Comparison of ENCODE assay signal across 28 cellular contexts in the genomic region with DNA sequence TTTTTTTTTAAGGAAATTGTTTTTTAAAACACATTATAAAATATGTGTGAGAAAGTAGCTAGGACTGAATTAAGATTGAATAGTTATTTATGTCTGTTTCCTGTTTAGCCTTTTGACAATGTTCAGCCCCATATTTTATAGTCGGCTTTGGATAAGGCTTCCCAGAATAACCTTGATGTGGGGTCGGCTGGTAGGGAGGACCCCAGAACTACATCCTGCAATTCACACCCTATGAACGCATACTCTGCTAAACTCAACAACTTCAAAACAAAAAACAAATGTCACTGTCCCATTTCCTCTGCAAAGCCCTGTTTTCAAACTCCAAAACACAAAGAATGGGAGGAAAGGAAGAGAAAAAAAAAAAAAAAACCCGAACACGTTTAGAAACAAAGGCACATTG.
DNase-seq lines count a peak whose midpoint lies in the region; ATAC-seq, FAIRE-seq and TF ChIP-seq lines count a peak whose summit lies in the region.
"Had no signal": no experiment of that assay in that cellular context is flagged by ENCODE, and none has a peak within 500 bp of the region (broad histone marks: within the 10 kb centered on the region; RNA-seq: fewer than 3 reads in every experiment).

No MANE protein-coding gene starts in this region.

- H3K9me1 ChIP-seq in endothelial cell of umbilical vein (replicated peaks; ENCODE audit: control insufficient read depth, extremely low read depth, insufficient read depth, low read length) = no peaks in the 10 kb centered on the region

- ATAC-seq in activated naive CD8-positive, alpha-beta T cell treated with anti-CD3 and anti-CD28 coated beads, Interleukin-2, amount 50 U/mL, for 24 hours = no peak
- ATAC-seq: GM12878 had no signal

- no peaks in the 10 kb centered on the region for H3K36me3 ChIP-seq in left ventricle myocardium inferior
- no peaks in the 10 kb centered on the region for H3K36me3 ChIP-seq in right atrium auricular region
- H3K36me3 ChIP-seq in endothelial cell of umbilical vein (ENCODE audit: control insufficient read depth in 2 of 2, extremely low read depth in 1 of 2, insufficient read depth in 2 of 2, low read length in 2 of 2) = no peaks in the 10 kb centered on the region
- H3K36me3 ChIP-seq in thyroid gland = no peaks in the 10 kb centered on the region
- no peaks in the 10 kb centered on the region for H3K36me3 ChIP-seq in mammary epithelial cell (ENCODE audit: insufficient read depth, low read length)
- H3K36me3 ChIP-seq: BE2C, BLaER1 had no signal

- POLR2A ChIA-PET in endothelial cell of umbilical vein (lab: Charles Lee) = interaction anchor here (0.7 to 1.9 kb wide), 2 partner anchors 63 to 66 kb away, joined by 3 to 6 read pairs; a partner anchor contains a TSS

- TF ChIP-seq CTCF in left ventricle myocardium inferior (IDR thresholded peaks at IDR 0.05; ENCODE audit: borderline replicate concordance) = no peak
- TF ChIP-seq CTCF in right atrium auricular region (IDR thresholded peaks at IDR 0.05) = no peak
- TF ChIP-seq CTCF in endothelial cell of umbilical vein (IDR thresholded peaks at IDR 0.05; ENCODE audit: extremely low read depth in 1 of 2, insufficient read depth in 1 of 2, low read depth in 1 of 2, low read length in 2 of 2) = no peak
- no peak for TF ChIP-seq CTCF in thyroid gland (IDR thresholded peaks at IDR 0.05)
- TF ChIP-seq CTCF in mammary epithelial cell (conservative IDR thresholded peaks at IDR 0.05 in 1 of 2, IDR thresholded peaks at IDR 0.05 in 1 of 2; ENCODE audit: extremely low read depth in 1 of 2, insufficient read depth in 1 of 2, low read depth in 1 of 2, low read length in 2 of 2) = no peak

- intact Hi-C loops in left ventricle myocardium inferior (cut with micrococcal nuclease) = loop anchor here (5.0 to 10.0 kb wide), 2 partner anchors 170 to 238 kb away; no protein-coding TSS in a partner anchor
- intact Hi-C loops in endothelial cell of umbilical vein (cut with micrococcal nuclease) = loop anchor here (5.0 to 10.0 kb wide), 2 partner anchors 598 to 625 kb away; no protein-coding TSS in a partner anchor
- intact Hi-C loops in thyroid gland (cut with DNase I) = loop anchor here (10.0 kb wide), 1 partner anchor 248 kb away; no protein-coding TSS in a partner anchor
- intact Hi-C loops in mammary epithelial cell (cut with micrococcal nuclease) = loop anchor here (10.0 kb wide), 3 partner anchors 618 to 908 kb away; no protein-coding TSS in a partner anchor

- in situ Hi-C loops in mammary epithelial cell (cut with MboI; ENCODE audit: low sequenced_read_pairs in 2 of 2) = loop anchor here in 1 of 2 donors (10.0 kb wide), 1 partner anchor 168 kb away; no protein-coding TSS in a partner anchor

- no peaks in the 10 kb centered on the region for H3K79me2 ChIP-seq in endothelial cell of umbilical vein (ENCODE audit: control insufficient read depth, insufficient read depth, low read length)
- peaks cover 25% of the 10 kb centered on the region for H3K79me2 ChIP-seq in mammary epithelial cell (ENCODE audit: insufficient read depth, low read length)

- H3K9me3 ChIP-seq in left ventricle myocardium inferior (replicated peaks) (no peaks in the 10 kb centered on the region), right atrium auricular region (no peaks in the 10 kb centered on the region), endothelial cell of umbilical vein (replicated peaks; ENCODE audit: control insufficient read depth, insufficient read depth, low read length) (no peaks in the 10 kb centered on the region), thyroid gland (no peaks in the 10 kb centered on the region), mammary epithelial cell (replicated peaks; ENCODE audit: insufficient read depth, low read length) (no peaks in the 10 kb centered on the region)
- H3K9me3 ChIP-seq: BE2C, BLaER1 had no signal

- H3K36me3 Mint-ChIP-seq in activated naive CD8-positive, alpha-beta T cell treated with anti-CD3 and anti-CD28 coated beads, Interleukin-2, amount 50 U/mL, for 24 hours (ENCODE audit: low read depth) = no peaks in the 10 kb centered on the region
- H3K36me3 Mint-ChIP-seq: CD4-positive, alpha-beta memory T cell; CD4-positive, CD25-positive, alpha-beta regulatory T cell; CD8-positive, alpha-beta memory T cell had no signal

- H3K4me3 ChIP-seq in left ventricle myocardium inferior = no peak overlapping the region
- no peak overlapping the region for H3K4me3 ChIP-seq in right atrium auricular region
- H3K4me3 ChIP-seq in endothelial cell of umbilical vein (replicated peaks in 1 of 3; ENCODE audit: insufficient read depth in 1 of 3, low read depth in 1 of 3, low read length in 3 of 3) = no peak overlapping the region
- H3K4me3 ChIP-seq in thyroid gland (replicated peaks in 1 of 3) = no peak overlapping the region
- H3K4me3 ChIP-seq in mammary epithelial cell (replicated peaks in 1 of 3; ENCODE audit: insufficient read depth in 1 of 3, low read depth in 2 of 3, low read length in 3 of 3) = no peak overlapping the region
- H3K4me3 ChIP-seq: BLaER1, GM12878 had no signal

- H2AFZ ChIP-seq in endothelial cell of umbilical vein (ENCODE audit: low read depth, low read length) (no peak overlapping the region), mammary epithelial cell (ENCODE audit: low read depth, low read length) (no peak overlapping the region)

- H3K27ac Mint-ChIP-seq in activated naive CD8-positive, alpha-beta T cell treated with anti-CD3 and anti-CD28 coated beads, Interleukin-2, amount 50 U/mL, for 24 hours = no peak overlapping the region
- H3K27ac Mint-ChIP-seq: CD14-positive monocyte; CD4-positive, alpha-beta memory T cell; CD8-positive, alpha-beta memory T cell had no signal

- peak; percentile 53 for FAIRE-seq in endothelial cell of umbilical vein (lab: Jason Lieb, UNC)
- FAIRE-seq: A204.1, GM12878, GM12892, GM18507 had no signal

- H3K9ac ChIP-seq in endothelial cell of umbilical vein (replicated peaks; ENCODE audit: extremely low read depth, insufficient read depth, low read length) = no peak overlapping the region
- H3K9ac ChIP-seq in mammary epithelial cell (ENCODE audit: insufficient read depth, low read length) = no peak overlapping the region
- H3K9ac ChIP-seq: BLaER1 had no signal

- WGBS in thyroid gland, 2 donors = 67 to 72% methylated on average over 5 of the region's 5 CpGs
- WGBS in mammary epithelial cell (ENCODE audit: low coverage, missing lambda C conversion rate) = 86% methylated on average over 5 of the region's 5 CpGs

- no peaks in the 10 kb centered on the region for H3K27me3 ChIP-seq in left ventricle myocardium inferior (ENCODE audit: low read depth)
- H3K27me3 ChIP-seq in right atrium auricular region = no peaks in the 10 kb centered on the region
- no peaks in the 10 kb centered on the region for H3K27me3 ChIP-seq in endothelial cell of umbilical vein (ENCODE audit: control insufficient read depth in 2 of 2, insufficient read depth in 2 of 2, low read length in 2 of 2)
- no peaks in the 10 kb centered on the region for H3K27me3 ChIP-seq in thyroid gland
- no peaks in the 10 kb centered on the region for H3K27me3 ChIP-seq in mammary epithelial cell (ENCODE audit: insufficient read depth, low read length)
- H3K27me3 ChIP-seq: BE2C, BLaER1 had no signal

- H3K9me3 Mint-ChIP-seq in activated naive CD8-positive, alpha-beta T cell treated with anti-CD3 and anti-CD28 coated beads, Interleukin-2, amount 50 U/mL, for 24 hours = no peaks in the 10 kb centered on the region
- H3K9me3 Mint-ChIP-seq: CD14-positive monocyte; CD4-positive, alpha-beta memory T cell; CD8-positive, alpha-beta memory T cell had no signal

- peak overlapping the region; percentile 34 for H3K4me2 ChIP-seq in endothelial cell of umbilical vein (ENCODE audit: insufficient read depth, low read length)
- no peak overlapping the region for H3K4me2 ChIP-seq in mammary epithelial cell (ENCODE audit: insufficient read depth, low read depth, low read length)
- H3K4me2 ChIP-seq: BLaER1 had no signal

- no peaks in the 10 kb centered on the region for H4K20me1 ChIP-seq in endothelial cell of umbilical vein (replicated peaks; ENCODE audit: control insufficient read depth, extremely low read depth, insufficient read depth, low read length)
- H4K20me1 ChIP-seq in mammary epithelial cell (ENCODE audit: insufficient read depth, low read length) = no peaks in the 10 kb centered on the region

- TF ChIP-seq POLR2A in endothelial cell of umbilical vein (IDR thresholded peaks at IDR 0.05; ENCODE audit: low read depth, low read length) (no peak), thyroid gland (IDR thresholded peaks at IDR 0.05) (no peak)

- peaks cover 64% of the 10 kb centered on the region for H3K4me1 ChIP-seq in left ventricle myocardium inferior
- peaks cover 0 to 12% of the 10 kb centered on the region in 2 donors for H3K4me1 ChIP-seq in right atrium auricular region
- H3K4me1 ChIP-seq in endothelial cell of umbilical vein (ENCODE audit: control insufficient read depth, extremely low read depth, insufficient read depth, low read length) = peaks cover 14% of the 10 kb centered on the region
- no peaks in the 10 kb centered on the region for H3K4me1 ChIP-seq in thyroid gland
- H3K4me1 ChIP-seq in mammary epithelial cell (ENCODE audit: insufficient read depth, low read length) = no peaks in the 10 kb centered on the region
- H3K4me1 ChIP-seq: BE2C had no signal

- dilution Hi-C loops in endothelial cell of umbilical vein (cut with MboI; ENCODE audit: extremely low pct_ligation_motif_present, low sequenced_read_pairs) (no loop called here), mammary epithelial cell (cut with HindIII; ENCODE audit: low sequenced_read_pairs) (no loop called here)

- BruUV-seq in endothelial cell of umbilical vein (replicated peaks; lab: Mats Ljungman, UMichigan) (no TSS peak), mammary epithelial cell (replicated peaks; lab: Mats Ljungman, UMichigan) (no TSS peak)

- no peak for DNase-seq in left ventricle myocardium inferior
- no peak for DNase-seq in right atrium auricular region (ENCODE audit: low spot score)
- DNase-seq in endothelial cell of umbilical vein (ENCODE audit: low read depth, low spot score) = peak; percentile 54
- peak; percentile 17 to 33 for DNase-seq in lung microvascular endothelial cell (ENCODE audit: low read depth in 2 of 2)
- no peak for DNase-seq in thyroid gland
- DNase-seq in mammary epithelial cell = no peak
- DNase-seq in activated naive CD8-positive, alpha-beta T cell treated with anti-CD3 and anti-CD28 coated beads, Interleukin-2, amount 50 U/mL, for 24 hours = no peak
- DNase-seq: 8988T; ACHN; BE2C; C1 segment of cervical spinal cord; CD4-positive, alpha-beta memory T cell; CD4-positive, CD25-positive, alpha-beta regulatory T cell; CD8-positive, alpha-beta memory T cell; COR-L47; DMS 273 treated with DMSO at 0.1 percent for 48 hours; DMS153; DMS53; DMS79; DND-41; EL; GDM1 had no signal

- H3K27ac ChIP-seq in left ventricle myocardium inferior (replicated peaks) (peak overlapping the region; percentile 27), right atrium auricular region (no peak overlapping the region), endothelial cell of umbilical vein (ENCODE audit: insufficient read depth, low read depth, low read length) (no peak overlapping the region), thyroid gland (no peak overlapping the region), mammary epithelial cell (ENCODE audit: insufficient read depth, low read depth, low read length) (no peak overlapping the region)
- H3K27ac ChIP-seq: BLaER1 had no signal

- peaks cover 6% of the 10 kb centered on the region for H3K4me1 Mint-ChIP-seq in activated naive CD8-positive, alpha-beta T cell treated with anti-CD3 and anti-CD28 coated beads, Interleukin-2, amount 50 U/mL, for 24 hours
- H3K4me1 Mint-ChIP-seq: CD14-positive monocyte had no signal

- no peaks in the 10 kb centered on the region for H3K27me3 Mint-ChIP-seq in activated naive CD8-positive, alpha-beta T cell treated with anti-CD3 and anti-CD28 coated beads, Interleukin-2, amount 50 U/mL, for 24 hours
- H3K27me3 Mint-ChIP-seq: CD4-positive, alpha-beta memory T cell; CD4-positive, CD25-positive, alpha-beta regulatory T cell; CD8-positive, alpha-beta memory T cell had no signal

- CTCF ChIA-PET in endothelial cell of umbilical vein (lab: Charles Lee) = interaction anchor here (0.7 to 4.3 kb wide), 7 partner anchors 11 to 913 kb away, joined by 3 to 24 read pairs (median 5); a partner anchor contains a TSS
- CTCF ChIA-PET in mammary epithelial cell (lab: Charles Lee; ENCODE audit: low non-redundant PET) = no interaction called here

- no peak overlapping the region for H3K4me3 Mint-ChIP-seq in activated naive CD8-positive, alpha-beta T cell treated with anti-CD3 and anti-CD28 coated beads, Interleukin-2, amount 50 U/mL, for 24 hours
- H3K4me3 Mint-ChIP-seq: CD14-positive monocyte; CD4-positive, CD25-positive, alpha-beta regulatory T cell; CD8-positive, alpha-beta memory T cell had no signal

Comparison
In these comparisons a context has a peak if more than half of its experiments do, and no peak if none do; other contexts are left out.
1. DNase-seq: peak in endothelial cell of umbilical vein (single experiment) and lung microvascular endothelial cell (2 of 2); none in left ventricle myocardium inferior (single experiment), right atrium auricular region (single experiment), thyroid gland (0 of 2), mammary epithelial cell (single experiment) and activated naive CD8-positive, alpha-beta T cell treated with anti-CD3 and anti-CD28 coated beads, Interleukin-2, amount 50 U/mL, for 24 hours (single experiment).